20 cellular contexts compared by ENCODE assay signal in the genomic region with DNA sequence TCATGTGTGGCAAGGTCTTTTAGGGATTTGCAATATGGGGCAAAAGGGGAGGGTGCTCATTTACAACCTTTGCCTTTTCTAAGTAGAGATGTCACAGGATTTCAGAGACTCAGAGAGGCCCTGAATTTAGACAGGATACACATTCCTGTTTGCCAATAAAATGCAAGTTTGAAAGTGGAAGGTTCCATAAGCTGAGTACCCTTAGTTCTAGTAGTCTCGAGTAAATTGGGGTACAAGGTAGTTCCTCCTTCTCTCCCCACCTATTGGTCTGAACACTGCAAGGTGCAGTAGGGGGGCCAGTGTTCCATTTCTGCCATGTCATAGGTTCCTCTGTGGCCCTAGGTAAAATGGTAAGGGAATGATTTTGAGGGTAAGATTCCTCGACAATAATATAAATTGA.
DNase-seq lines count a peak whose midpoint lies in the region; ATAC-seq lines count a peak whose summit lies in the region.
"Had no signal": no experiment of that assay in that cellular context is flagged by ENCODE, and none has a peak within 500 bp of the region (broad histone marks: within the 10 kb centered on the region; RNA-seq: fewer than 3 reads in every experiment).

No MANE protein-coding gene starts in this region.

- H3K4me1 ChIP-seq in HUES48 (ENCODE audit: control insufficient read depth, insufficient read depth, low read length) = peaks cover 57% of the 10 kb centered on the region
- H3K4me1 ChIP-seq: testis had no signal

- no peaks in the 10 kb centered on the region for H3K27me3 ChIP-seq in HUES48 (ENCODE audit: control insufficient read depth, insufficient read depth, low read length)
- H3K27me3 ChIP-seq: SJCRH30, testis had no signal

- peaks cover 3% of the 10 kb centered on the region for H3K4me1 Mint-ChIP-seq in activated naive CD8-positive, alpha-beta T cell treated with anti-CD3 and anti-CD28 coated beads, Interleukin-2, amount 50 U/mL, for 24 hours

- no peak for DNase-seq in SK-N-MC (ENCODE audit: low read depth, low spot score)
- no peak for DNase-seq in epithelial cell of prostate (ENCODE audit: low read depth, low spot score)
- DNase-seq in retina = peak; percentile 56
- no peak for DNase-seq in glomerular visceral epithelial cell (ENCODE audit: extremely low spot score)
- no peak for DNase-seq in activated naive CD8-positive, alpha-beta T cell treated with anti-CD3 and anti-CD28 coated beads, Interleukin-2, amount 50 U/mL, for 24 hours
- DNase-seq: activated CD4-positive, alpha-beta memory T cell treated with anti-CD3 and anti-CD28 coated beads for 36 hours; activated naive CD4-positive, alpha-beta T cell; activated T-cell treated with anti-CD3 and anti-CD28 coated beads, Interleukin-2, amount 50 U/mL, for 1 hour; anterior cingulate cortex; CD8-positive, alpha-beta memory T cell; midbrain; NCI-H1436 treated with DMSO at 0.1 percent for 48 hours; NCI-H748 treated with DMSO at 0.1 percent for 48 hours; testis had no signal

- H3K4me3 ChIP-seq in HUES48 (ENCODE audit: low read depth, low read length) (peak overlapping the region; percentile 99), SK-N-MC (peak overlapping the region; percentile 95)
- H3K4me3 ChIP-seq: right atrium auricular region, SJCRH30, testis had no signal

- H3K27ac ChIP-seq in HUES48 (ENCODE audit: low read depth, low read length) (peak overlapping the region; percentile 100), SK-N-MC (peak overlapping the region; percentile 93), epithelial cell of prostate (peak overlapping the region; percentile 72)
- H3K27ac ChIP-seq: right atrium auricular region, SJCRH30, testis had no signal

- no peaks in the 10 kb centered on the region for H3K9me3 ChIP-seq in HUES48 (ENCODE audit: control insufficient read depth, insufficient read depth, low read length)
- H3K9me3 ChIP-seq in SK-N-MC (ENCODE audit: low read depth, low read length) = no peaks in the 10 kb centered on the region
- H3K9me3 ChIP-seq: right atrium auricular region, SJCRH30, testis had no signal

- H3K27ac Mint-ChIP-seq in activated naive CD8-positive, alpha-beta T cell treated with anti-CD3 and anti-CD28 coated beads, Interleukin-2, amount 50 U/mL, for 24 hours = no peak overlapping the region
- H3K27ac Mint-ChIP-seq: activated CD4-positive, alpha-beta memory T cell treated with anti-CD3 and anti-CD28 coated beads for 36 hours; CD8-positive, alpha-beta memory T cell had no signal

- ATAC-seq in GM19452 (IDR thresholded peaks at IDR 0.05; ENCODE audit: unreplicated experiment) (no peak), HG03039 (IDR thresholded peaks at IDR 0.05; ENCODE audit: unreplicated experiment) (no peak)
- ATAC-seq in activated naive CD8-positive, alpha-beta T cell treated with anti-CD3 and anti-CD28 coated beads, Interleukin-2, amount 50 U/mL, for 24 hours = no peak
- ATAC-seq: Panc1 had no signal

- H3K9me3 Mint-ChIP-seq in activated naive CD8-positive, alpha-beta T cell treated with anti-CD3 and anti-CD28 coated beads, Interleukin-2, amount 50 U/mL, for 24 hours = peaks cover 24% of the 10 kb centered on the region

- H3K36me3 Mint-ChIP-seq in activated naive CD8-positive, alpha-beta T cell treated with anti-CD3 and anti-CD28 coated beads, Interleukin-2, amount 50 U/mL, for 24 hours (ENCODE audit: low read depth) = peaks cover 2% of the 10 kb centered on the region
- H3K36me3 Mint-ChIP-seq: CD8-positive, alpha-beta memory T cell had no signal

- H3K4me3 Mint-ChIP-seq in activated naive CD8-positive, alpha-beta T cell treated with anti-CD3 and anti-CD28 coated beads, Interleukin-2, amount 50 U/mL, for 24 hours = no peak overlapping the region
- H3K4me3 Mint-ChIP-seq: activated CD4-positive, alpha-beta memory T cell treated with anti-CD3 and anti-CD28 coated beads for 36 hours; CD8-positive, alpha-beta memory T cell had no signal

- H3K9ac ChIP-seq in HUES48 (ENCODE audit: low read depth, low read length) = peak overlapping the region; percentile 30; the same call in 1 of the 2 replicates
- peak overlapping the region; percentile 83 for H3K9ac ChIP-seq in SK-N-MC (ENCODE audit: insufficient read length)

- peaks cover 29% of the 10 kb centered on the region for H3K36me3 ChIP-seq in HUES48 (ENCODE audit: control insufficient read depth, insufficient read depth, low read length)
- peaks cover 5% of the 10 kb centered on the region; the same call in 1 of the 2 replicates for H3K36me3 ChIP-seq in SK-N-MC (ENCODE audit: insufficient read depth, low read length)
- H3K36me3 ChIP-seq: right atrium auricular region, SJCRH30 had no signal

- H3K27me3 Mint-ChIP-seq in activated naive CD8-positive, alpha-beta T cell treated with anti-CD3 and anti-CD28 coated beads, Interleukin-2, amount 50 U/mL, for 24 hours = peaks cover 87% of the 10 kb centered on the region
